In genomic region chr19:36579255-36579654, GRCh38 we compare ENCODE assay signal across 22 cellular contexts. TPM values are rescaled to one million over a fixed set of nuclear protein-coding genes. Genes with fewer than 3 reads are reported as not detected.
A peak's percentile ranks its signal among the peaks of the same experiment; 100 is the strongest.
DNase-seq lines count a peak whose midpoint lies in the region; ATAC-seq and TF ChIP-seq lines count a peak whose summit lies in the region.
"Had no signal": no experiment of that assay in that cellular context is flagged by ENCODE, and none has a peak within 500 bp of the region (broad histone marks: within the 10 kb centered on the region; RNA-seq: fewer than 3 reads in every experiment).

No MANE protein-coding gene starts in this region.

- H3K27ac ChIP-seq in CD8-positive, alpha-beta T cell (ENCODE audit: low read depth, low read length), result no peak overlapping the region
- H3K27ac ChIP-seq in IMR-90 (ENCODE audit: insufficient read depth, low read length), result no peak overlapping the region
- H3K27ac ChIP-seq: BLaER1, HL-60 had no signal

- H3K27me3 Mint-ChIP-seq in CD8-positive, alpha-beta T cell (ENCODE audit: low read depth), result no peaks in the 10 kb centered on the region
- no peaks in the 10 kb centered on the region for H3K27me3 Mint-ChIP-seq in neural crest cell (ENCODE audit: low read depth)
- no peaks in the 10 kb centered on the region for H3K27me3 Mint-ChIP-seq in MCF 10A (ENCODE audit: insufficient read depth, unreplicated experiment)
- H3K27me3 Mint-ChIP-seq: CD4-positive, alpha-beta memory T cell; IgD-negative memory B cell had no signal

- peaks cover 9% of the 10 kb centered on the region for H3K4me1 Mint-ChIP-seq in CD8-positive, alpha-beta T cell (ENCODE audit: low read depth)
- peaks cover 8% of the 10 kb centered on the region for H3K4me1 Mint-ChIP-seq in neural crest cell
- H3K4me1 Mint-ChIP-seq in MCF 10A (ENCODE audit: insufficient read depth, unreplicated experiment), result peaks cover 7% of the 10 kb centered on the region

- H3K36me3 Mint-ChIP-seq in CD8-positive, alpha-beta T cell, result peaks cover 84% of the 10 kb centered on the region
- H3K36me3 Mint-ChIP-seq in neural crest cell (ENCODE audit: low read depth) (peaks cover 47% of the 10 kb centered on the region), MCF 10A (ENCODE audit: insufficient read depth, unreplicated experiment) (peaks cover 51% of the 10 kb centered on the region)

- H3K4me1 ChIP-seq in CD8-positive, alpha-beta T cell (ENCODE audit: insufficient read depth, low read length), result peaks cover 3% of the 10 kb centered on the region
- H3K4me1 ChIP-seq in IMR-90 (ENCODE audit: control insufficient read depth, insufficient read depth, low read length) (no peaks in the 10 kb centered on the region; the same call in 1 of the 2 replicates), adipocyte (ENCODE audit: control insufficient read depth, insufficient read depth, low read length) (peaks cover 7% of the 10 kb centered on the region)

- H3K23ac ChIP-seq in IMR-90 (ENCODE audit: low read depth, low read length), result no peak overlapping the region

- no peak for TF ChIP-seq RAD21 in IMR-90 (IDR thresholded peaks at IDR 0.05; ENCODE audit: low read length)

- CTCF ChIA-PET in CD8-positive, alpha-beta T cell (lab: Charles Lee), result interaction anchor here (0.6 kb wide), 1 partner anchor 45 kb away, joined by 3 read pairs; no protein-coding TSS in a partner anchor
- CTCF ChIA-PET in IMR-90 (lab: Yijun Ruan, JAX) (no interaction called here), MCF 10A (lab: Yijun Ruan, JAX) (interaction anchor here (0.6 kb wide), 1 partner anchor 14 kb away, joined by 3 read pairs; no protein-coding TSS in a partner anchor)

- peaks cover 12% of the 10 kb centered on the region for H3K9me3 Mint-ChIP-seq in CD8-positive, alpha-beta T cell
- H3K9me3 Mint-ChIP-seq in neural crest cell, result peaks cover 8% of the 10 kb centered on the region
- peaks cover 20% of the 10 kb centered on the region for H3K9me3 Mint-ChIP-seq in MCF 10A (ENCODE audit: unreplicated experiment)

- H3K4ac ChIP-seq in IMR-90 (ENCODE audit: low read depth, low read length), result no peak overlapping the region

- no peak overlapping the region for H3K14ac ChIP-seq in IMR-90 (replicated peaks; ENCODE audit: low read depth, low read length)

- ATAC-seq in CD8-positive, alpha-beta T cell, result no peak
- ATAC-seq in IMR-90 (ENCODE audit: low read depth) (no peak), HG03565 (IDR thresholded peaks at IDR 0.05; ENCODE audit: unreplicated experiment) (no peak)
- ATAC-seq: GM12878 had no signal

- H3K9ac ChIP-seq in IMR-90 (ENCODE audit: low read depth, low read length), result no peak overlapping the region
- H3K9ac ChIP-seq in adipocyte (ENCODE audit: low read length), result no peak overlapping the region
- H3K9ac ChIP-seq: BLaER1 had no signal

- H2AK9ac ChIP-seq in IMR-90 (replicated peaks; ENCODE audit: low read depth, low read length, poor library complexity), result no peak overlapping the region

- H4K5ac ChIP-seq in IMR-90 (ENCODE audit: low read depth, low read length), result no peak overlapping the region

- no peak overlapping the region for H3K4me2 ChIP-seq in IMR-90 (ENCODE audit: low read depth, low read length)
- H3K4me2 ChIP-seq: BLaER1 had no signal

- H3K79me1 ChIP-seq in IMR-90 (ENCODE audit: low read depth in 1 of 2, low read length in 2 of 2), result peaks cover 6 to 8% of the 10 kb centered on the region in 2 experiments

- no peak for TF ChIP-seq POLR2A in IMR-90 (IDR thresholded peaks at IDR 0.05; ENCODE audit: low read depth, low read length)

- no peak overlapping the region for H4K91ac ChIP-seq in IMR-90 (ENCODE audit: insufficient read depth, low read depth, low read length)

- H2BK15ac ChIP-seq in IMR-90 (ENCODE audit: low read depth, low read length), result no peak overlapping the region

- POLR2A ChIA-PET in CD8-positive, alpha-beta T cell (lab: Charles Lee), result interaction anchor here (0.6 kb wide), 1 partner anchor 59 kb away, joined by 3 read pairs; no protein-coding TSS in a partner anchor
- POLR2A ChIA-PET in IMR-90 (lab: Charles Lee; ENCODE audit: unreplicated experiment), result interaction anchor here (1.0 kb wide), 1 partner anchor 13 kb away, joined by 3 read pairs; no protein-coding TSS in a partner anchor
- POLR2A ChIA-PET in MCF 10A (lab: Yijun Ruan, JAX), result interaction anchor here (0.6 kb wide), 1 partner anchor 14 kb away, joined by 3 read pairs; no protein-coding TSS in a partner anchor

- no peak overlapping the region for H2AFZ ChIP-seq in IMR-90 (replicated peaks; ENCODE audit: low read length, poor library complexity)

- H3K18ac ChIP-seq in IMR-90 (ENCODE audit: low read depth, low read length), result no peak overlapping the region

- intact Hi-C loops in CD8-positive, alpha-beta T cell (cut with DNase I, micrococcal nuclease), result loop anchor here (10.0 kb wide), 3 partner anchors 86 to 736 kb away; partner anchors contain the start of genes ZNF146 (in 1 of the 2), ZNF461 (in 1 of the 2) and ZNF565 (in 1 of the 2)
- intact Hi-C loops in IMR-90 (cut with micrococcal nuclease), result no loop called here
- intact Hi-C loops in MCF 10A (cut with micrococcal nuclease), result loop anchor here (10.0 kb wide), 1 partner anchor 86 kb away; the partner anchor contains the start of gene ZNF461

- no peak overlapping the region for H3K27ac Mint-ChIP-seq in CD8-positive, alpha-beta T cell
- H3K27ac Mint-ChIP-seq in neural crest cell (ENCODE audit: unreplicated experiment) (no peak overlapping the region), MCF 10A (ENCODE audit: low read depth, unreplicated experiment) (no peak overlapping the region)
- H3K27ac Mint-ChIP-seq: CD14-positive monocyte; CD4-positive, alpha-beta memory T cell; IgD-negative memory B cell had no signal

- H3K27me3 ChIP-seq in CD8-positive, alpha-beta T cell (ENCODE audit: insufficient read depth, low read length), result no peaks in the 10 kb centered on the region
- H3K27me3 ChIP-seq in IMR-90 (ENCODE audit: control insufficient read depth, insufficient read depth, low read length), result no peaks in the 10 kb centered on the region
- H3K27me3 ChIP-seq in adipocyte (replicated peaks; ENCODE audit: control insufficient read depth, insufficient read depth, low read length), result no peaks in the 10 kb centered on the region
- H3K27me3 ChIP-seq: BLaER1 had no signal

- dilution Hi-C loops in IMR-90 (cut with HindIII; ENCODE audit: low sequenced_read_pairs, unreplicated experiment), result no loop called here

- H4K8ac ChIP-seq in IMR-90 (ENCODE audit: low read depth in 2 of 2, low read length in 2 of 2), result no peak overlapping the region

- no peak overlapping the region for H2BK20ac ChIP-seq in IMR-90 (ENCODE audit: low read depth, low read length)

- in situ Hi-C loops in IMR-90 (cut with MboI; ENCODE audit: low sequenced_read_pairs), result no loop called here

- H3K9me3 ChIP-seq in CD8-positive, alpha-beta T cell (ENCODE audit: low read length), result peaks cover 5% of the 10 kb centered on the region
- H3K9me3 ChIP-seq in IMR-90 (ENCODE audit: control insufficient read depth, insufficient read depth, low read length) (peaks cover 22% of the 10 kb centered on the region), adipocyte (ENCODE audit: control insufficient read depth, low read length) (peaks cover 61% of the 10 kb centered on the region)

- no peak for TF ChIP-seq CTCF in CD8-positive, alpha-beta T cell (IDR thresholded peaks at IDR 0.05)
- TF ChIP-seq CTCF in IMR-90 (conservative IDR thresholded peaks at IDR 0.05; ENCODE audit: low read depth, low read length) (no peak), neural crest cell (conservative IDR thresholded peaks at IDR 0.05) (no peak), MCF 10A (IDR thresholded peaks at IDR 0.05; ENCODE audit: unreplicated experiment) (no peak)

- peaks cover 25% of the 10 kb centered on the region for H3K36me3 ChIP-seq in CD8-positive, alpha-beta T cell (ENCODE audit: insufficient read depth, low read length)
- H3K36me3 ChIP-seq in IMR-90 (ENCODE audit: control insufficient read depth, insufficient read depth, low read length) (peaks cover 30% of the 10 kb centered on the region), adipocyte (ENCODE audit: control insufficient read depth, insufficient read depth, low read length, severe bottlenecking) (peaks cover 73% of the 10 kb centered on the region)

- no peak overlapping the region for H2AK5ac ChIP-seq in IMR-90 (ENCODE audit: low read depth, low read length)

- no peak overlapping the region for H3K4me3 Mint-ChIP-seq in CD8-positive, alpha-beta T cell
- H3K4me3 Mint-ChIP-seq in neural crest cell (peak overlapping the region; percentile 35), MCF 10A (ENCODE audit: unreplicated experiment) (no peak overlapping the region)
- H3K4me3 Mint-ChIP-seq: CD14-positive monocyte; CD4-positive, alpha-beta memory T cell had no signal

- peak overlapping the region; percentile 13 for H3K4me3 ChIP-seq in CD8-positive, alpha-beta T cell (ENCODE audit: low read depth, low read length)
- H3K4me3 ChIP-seq in IMR-90 (ENCODE audit: insufficient read depth, low read depth, low read length) (no peak overlapping the region), adipocyte (ENCODE audit: low read length) (peak overlapping the region; percentile 52)
- H3K4me3 ChIP-seq: BLaER1, GM12878 had no signal

- no peaks in the 10 kb centered on the region for H3K9me1 ChIP-seq in IMR-90 (ENCODE audit: insufficient read depth, low read length)

- no peak overlapping the region for H3K56ac ChIP-seq in IMR-90 (ENCODE audit: extremely low read depth, insufficient read depth, low read length)

- DNase-seq in CD8-positive, alpha-beta T cell, result no peak
- no peak for DNase-seq in IMR-90
- DNase-seq in adipocyte (ENCODE audit: low read depth), result no peak
- DNase-seq in neural crest cell (ENCODE audit: low read depth, low spot score), result no peak
- DNase-seq in MCF 10A (ENCODE audit: unreplicated experiment), result no peak
- DNase-seq in cerebellum (ENCODE audit: low spot score), result no peak
- DNase-seq: 8988T; CD4-positive, alpha-beta memory T cell; COR-L47; DMS 273 treated with DMSO at 0.1 percent for 48 hours; DMS53; DND-41; EL; GOT3; H7 had no signal

- no TSS peak for BruUV-seq in IMR-90 (replicated peaks; lab: Mats Ljungman, UMichigan)
- BruUV-seq in MCF 10A (replicated peaks; lab: Mats Ljungman, UMichigan), result no TSS peak

- H4K20me1 ChIP-seq in IMR-90 (ENCODE audit: insufficient read depth, low read length), result no peaks in the 10 kb centered on the region
- H4K20me1 ChIP-seq: BLaER1 had no signal

- H2BK5ac ChIP-seq in IMR-90 (ENCODE audit: low read depth, low read length, poor library complexity, severe bottlenecking), result no peak overlapping the region

- no peak overlapping the region for H2BK120ac ChIP-seq in IMR-90 (ENCODE audit: low read depth, low read length)

RNA-seq across cellular contexts. Expression of gene ZNF529, which starts 6.2 kb away (rescaled TPM):
- total RNA-seq in CD8-positive, alpha-beta T cell, result 10 to 100 TPM; 44.0 to 46.4 TPM
- total RNA-seq in IMR-90 (2012; rRNA removed) (6.8 and 8.6 TPM in 2 replicates), neural crest cell (19.7 and 19.9 TPM in 2 replicates), MCF 10A (2022) (11.4 and 12.8 TPM in 2 replicates), cerebellum (41.0 TPM)
- 2.4 and 2.7 TPM in 2 replicates for polyA plus RNA-seq in IMR-90 (2012; rRNA removed)
- 0.44 and 1.0 TPM in 2 replicates for polyA plus RNA-seq in IMR-90 (2012; cell fraction: cytosol; rRNA removed)
- 3.1 and 7.6 TPM in 2 replicates for polyA plus RNA-seq in IMR-90 (2012; cell fraction: nucleus; rRNA removed; ENCODE audit: low replicate concordance)

RNA-seq across cellular contexts. Expression of gene ZNF382, which starts 25.9 kb away (rescaled TPM):
- 1 to 10 TPM; 4.6 to 4.7 TPM for total RNA-seq in CD8-positive, alpha-beta T cell
- 1.9 and 4.5 TPM in 2 replicates for total RNA-seq in IMR-90 (2012; rRNA removed)
- polyA plus RNA-seq in IMR-90 (2012; rRNA removed), result 0.59 and 0.80 TPM in 2 replicates
- polyA plus RNA-seq in IMR-90 (2012; cell fraction: cytosol; rRNA removed), result 0.30 and 0.46 TPM in 2 replicates
- polyA plus RNA-seq in IMR-90 (2012; cell fraction: nucleus; rRNA removed; ENCODE audit: low replicate concordance), result 1.1 and 3.6 TPM in 2 replicates
- total RNA-seq in neural crest cell, result 22.1 and 24.7 TPM in 2 replicates
- 0.51 and 0.81 TPM in 2 replicates for total RNA-seq in MCF 10A (2022)
- 87.1 TPM for total RNA-seq in cerebellum
- total RNA-seq: HT1080 had no signal

RNA-seq across cellular contexts. Expression of gene ZNF260, which starts 51.2 kb away (rescaled TPM):
- total RNA-seq in CD8-positive, alpha-beta T cell, result 1 to 10 TPM; 2.8 to 4.6 TPM
- total RNA-seq in IMR-90 (2012; rRNA removed) (11.3 and 15.0 TPM in 2 replicates), neural crest cell (32.1 and 46.4 TPM in 2 replicates), MCF 10A (2022) (13.8 and 14.5 TPM in 2 replicates), cerebellum (53.4 TPM)
- polyA plus RNA-seq in IMR-90 (2012; rRNA removed), result 2.5 and 4.0 TPM in 2 replicates
- 0.55 and 0.84 TPM in 2 replicates for polyA plus RNA-seq in IMR-90 (2012; cell fraction: cytosol; rRNA removed)
- 3.2 and 4.7 TPM in 2 replicates for polyA plus RNA-seq in IMR-90 (2012; cell fraction: nucleus; rRNA removed; ENCODE audit: low replicate concordance)
